In genomic region chr15:57391537-57391936, GRCh38 we compare ENCODE assay signal across 3 cellular contexts.
TF ChIP-seq lines count a peak whose summit lies in the region.

No MANE protein-coding gene starts in this region.

TF ChIP-seq in GM23338, 12 proteins besides CTCF, POLR2A, EP300 and RAD21:
- TF ChIP-seq EZH2phosphoT487 (IDR thresholded peaks at IDR 0.05; ENCODE audit: unreplicated experiment) (no peak), REST (IDR thresholded peaks at IDR 0.05; ENCODE audit: unreplicated experiment) (no peak), ETS1 (IDR thresholded peaks at IDR 0.05) (no peak)

TF ChIP-seq in K562, 482 proteins besides CTCF, POLR2A, EP300 and RAD21:
- peak; percentile 92 for TF ChIP-seq RBM25 (IDR thresholded peaks at IDR 0.05; ENCODE audit: low read depth, low read length, severe bottlenecking)
- TF ChIP-seq PKNOX1 (IDR thresholded peaks at IDR 0.05): no peak
- TF ChIP-seq MLLT1 (IDR thresholded peaks at IDR 0.05): no peak
- no peak for TF ChIP-seq PHF8 (IDR thresholded peaks at IDR 0.05; ENCODE audit: borderline replicate concordance, low read length)

TF ChIP-seq in endothelial cell of umbilical vein, 7 proteins besides CTCF, POLR2A, EP300 and RAD21:
- no peak for TF ChIP-seq MAX (IDR thresholded peaks at IDR 0.05; ENCODE audit: insufficient read depth, insufficient read length)
- no peak for TF ChIP-seq FOS (IDR thresholded peaks at IDR 0.05; ENCODE audit: borderline replicate concordance, insufficient read depth, low read length)
- TF ChIP-seq EZH2 (IDR thresholded peaks at IDR 0.05; ENCODE audit: borderline replicate concordance, low read depth, low read length, severe bottlenecking): no peak
- TF ChIP-seq JUN (IDR thresholded peaks at IDR 0.05; ENCODE audit: borderline replicate concordance, insufficient read depth, insufficient read length, low read depth): no peak
- TF ChIP-seq MYC (IDR thresholded peaks at IDR 0.05; ENCODE audit: low read depth, low read length): no peak
- TF ChIP-seq POLR2AphosphoS5 (IDR thresholded peaks at IDR 0.05; ENCODE audit: insufficient read depth, low read depth, low read length): no peak
